Comparison of ENCODE assay signal across 23 cellular contexts in the genomic region with DNA sequence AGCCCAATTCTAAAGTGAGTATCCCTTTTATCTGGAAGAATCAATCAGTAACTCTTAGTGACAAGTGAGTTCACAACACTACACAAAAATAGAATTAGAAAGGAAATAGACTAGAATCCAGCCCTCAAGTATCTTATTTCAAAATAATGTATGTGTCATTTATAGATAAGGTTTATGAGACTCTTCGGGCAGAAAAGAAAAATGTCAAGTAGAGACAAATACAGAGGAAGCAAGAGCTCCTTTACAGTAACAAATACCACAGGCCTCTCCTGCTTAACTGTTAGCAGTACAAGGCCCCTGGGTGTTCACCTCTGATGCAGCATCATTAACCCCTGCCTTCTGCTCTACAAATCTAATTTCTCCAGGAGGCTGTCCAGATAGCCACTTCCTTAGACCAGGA.
DNase-seq lines count a peak whose midpoint lies in the region; FAIRE-seq and TF ChIP-seq lines count a peak whose summit lies in the region.
"Had no signal": no experiment of that assay in that cellular context is flagged by ENCODE, and none has a peak within 500 bp of the region (broad histone marks: within the 10 kb centered on the region; RNA-seq: fewer than 3 reads in every experiment).

No MANE protein-coding gene starts in this region.

- TF ChIP-seq CTCF in cardiac fibroblast (IDR thresholded peaks at IDR 0.05; ENCODE audit: low read depth, low read length) (no peak), nephron progenitor cell (IDR thresholded peaks at IDR 0.05) (no peak)

- H3K4me3 Mint-ChIP-seq in nephron progenitor cell, result no peak overlapping the region

- peaks cover 20% of the 10 kb centered on the region for H3K36me3 ChIP-seq in SK-N-MC (ENCODE audit: insufficient read depth, low read length)
- H3K36me3 ChIP-seq: colonic mucosa, ovary, sigmoid colon, SJCRH30 had no signal

- peak; percentile 70 for FAIRE-seq in H54 (lab: Jason Lieb, UNC)
- FAIRE-seq: endometrium had no signal

- H3K27ac ChIP-seq in SK-N-MC, result peak overlapping the region; percentile 33; the same call in 1 of the 2 replicates
- H3K27ac ChIP-seq: colonic mucosa, HL-60, KMS-11, ovary, sigmoid colon, SJCRH30, stomach had no signal

- H3K4me3 ChIP-seq in SK-N-MC (no peak overlapping the region), cardiac fibroblast (replicated peaks in 1 of 2; ENCODE audit: low read depth in 2 of 2, low read length in 2 of 2) (no peak overlapping the region)
- H3K4me3 ChIP-seq: colonic mucosa, ovary, sigmoid colon, SJCRH30, stomach had no signal

- H3K4me1 Mint-ChIP-seq in nephron progenitor cell, result peaks cover 30% of the 10 kb centered on the region

- peaks cover 20% of the 10 kb centered on the region for H3K36me3 Mint-ChIP-seq in nephron progenitor cell (ENCODE audit: low read depth)

- no peaks in the 10 kb centered on the region for H3K27me3 Mint-ChIP-seq in nephron progenitor cell (ENCODE audit: low read depth, poor library complexity)

- H3K9me3 ChIP-seq in SK-N-MC (ENCODE audit: low read depth, low read length), result no peaks in the 10 kb centered on the region
- H3K9me3 ChIP-seq: colonic mucosa, ovary, sigmoid colon, stomach had no signal

- H3K9me3 Mint-ChIP-seq in nephron progenitor cell, result no peaks in the 10 kb centered on the region

- DNase-seq in H54 (ENCODE audit: insufficient read length, low spot score), result no peak
- DNase-seq in SK-N-MC (ENCODE audit: low read depth, low spot score), result no peak
- peak; percentile 12 to 41 for DNase-seq in cardiac fibroblast (ENCODE audit: low read depth in 2 of 2)
- DNase-seq in nephron progenitor cell, result peak; percentile 27
- DNase-seq in T-helper 2 cell, result no peak
- no peak for DNase-seq in activated gamma-delta T cell treated with Interleukin-2 at 50 U/mL for 16 hours
- no peak for DNase-seq in stimulated activated CD4-positive, alpha-beta T cell treated with anti-CD3 and anti-CD28 coated beads, Interleukin-2, amount 100 ng/mL, for 48 hours
- no peak for DNase-seq in SHP77 (lab: John Stamatoyannopoulos, UW)
- DNase-seq: activated CD4-positive, alpha-beta T cell treated with anti-CD3 and anti-CD28 coated beads for 4 hours; activated effector memory CD4-positive, alpha-beta T cell treated with anti-CD3 and anti-CD28 coated beads, Interleukin-2, amount 50 U/mL, for 16 hours; colonic mucosa; H7; NCI-H1048; NCI-H2029 treated with DMSO at 0.1 percent for 48 hours; NCI-H524 treated with DMSO at 0.1 percent for 48 hours; ovary; sigmoid colon; stimulated activated CD4-positive, alpha-beta T cell treated with anti-CD3 and anti-CD28 coated beads, Interleukin-1b, Interleukin-23, amount 100 ng/mL, for 48 hours; stomach had no signal

- no peak overlapping the region for H3K9ac ChIP-seq in SK-N-MC (ENCODE audit: insufficient read length)
- H3K9ac ChIP-seq: KMS-11 had no signal

- peak overlapping the region; percentile 87 for H3K27ac Mint-ChIP-seq in nephron progenitor cell

- no peak for TF ChIP-seq POLR2A in H54 (IDR thresholded peaks at IDR 0.05; ENCODE audit: low read depth, low read length)

Comparison
In these comparisons a context has a peak if more than half of its experiments do, and no peak if none do; other contexts are left out.
1. DNase-seq: peak in cardiac fibroblast (2 of 2) and nephron progenitor cell (single experiment); none in H54 (single experiment), SK-N-MC (single experiment), T-helper 2 cell (0 of 5), activated gamma-delta T cell treated with Interleukin-2 at 50 U/mL for 16 hours (single experiment), stimulated activated CD4-positive, alpha-beta T cell treated with anti-CD3 and anti-CD28 coated beads, Interleukin-2, amount 100 ng/mL, for 48 hours (0 of 2) and SHP77 (0 of 2).